Comparison of ENCODE assay signal across 15 cellular contexts in genomic region chr12:98419101-98419794, GRCh38.
DNase-seq lines count a peak whose midpoint lies in the region; ATAC-seq, FAIRE-seq and TF ChIP-seq lines count a peak whose summit lies in the region.
"Had no signal": no experiment of that assay in that cellular context is flagged by ENCODE, and none has a peak within 500 bp of the region (broad histone marks: within the 10 kb centered on the region; RNA-seq: fewer than 3 reads in every experiment).

No MANE protein-coding gene starts in this region.

- H3K27ac Mint-ChIP-seq in astrocyte (ENCODE audit: unreplicated experiment), result peak overlapping the region; percentile 93
- H3K27ac Mint-ChIP-seq in activated CD8-positive, alpha-beta memory T cell treated with anti-CD3 and anti-CD28 coated beads, Interleukin-2, amount 10 ng/mL, durations not matched to agents 7 days and 5 days, result no peak overlapping the region
- H3K27ac Mint-ChIP-seq: activated CD4-positive, alpha-beta T cell treated with anti-CD3 and anti-CD28 coated beads for 36 hours; CD4-positive, alpha-beta T cell; natural killer cell had no signal

- FAIRE-seq in astrocyte (lab: Jason Lieb, UNC), result no peak
- FAIRE-seq in keratinocyte (lab: Jason Lieb, UNC), result no peak
- FAIRE-seq in urothelium cell line (lab: Jason Lieb, UNC), result no peak

- H3K27me3 ChIP-seq in astrocyte (ENCODE audit: insufficient read depth, low read length), result no peaks in the 10 kb centered on the region
- H3K27me3 ChIP-seq in keratinocyte (ENCODE audit: control insufficient read depth, extremely low read depth, insufficient read depth, low read length), result no peaks in the 10 kb centered on the region
- H3K27me3 ChIP-seq in spleen (replicated peaks in 1 of 7), result no peaks in the 10 kb centered on the region
- H3K27me3 ChIP-seq: body of pancreas had no signal

- H3K4me3 ChIP-seq in astrocyte (ENCODE audit: insufficient read depth, low read depth, low read length) (peak overlapping the region; percentile 35), keratinocyte (ENCODE audit: control insufficient read depth in 2 of 3, extremely low read depth in 1 of 3, insufficient read depth in 2 of 3, low read depth in 1 of 3, low read length in 3 of 3) (peak overlapping the region in 1 of 3 experiments; percentile 7), spleen (no peak overlapping the region)
- H3K4me3 ChIP-seq: body of pancreas had no signal

- H3K4me3 Mint-ChIP-seq in astrocyte (ENCODE audit: unreplicated experiment), result no peak overlapping the region
- H3K4me3 Mint-ChIP-seq in activated CD8-positive, alpha-beta memory T cell treated with anti-CD3 and anti-CD28 coated beads, Interleukin-2, amount 10 ng/mL, durations not matched to agents 7 days and 5 days, result no peak overlapping the region
- H3K4me3 Mint-ChIP-seq: activated CD4-positive, alpha-beta T cell treated with anti-CD3 and anti-CD28 coated beads for 36 hours; CD4-positive, alpha-beta T cell; natural killer cell had no signal

- H3K9me3 Mint-ChIP-seq in astrocyte (ENCODE audit: unreplicated experiment), result no peaks in the 10 kb centered on the region
- H3K9me3 Mint-ChIP-seq in activated CD8-positive, alpha-beta memory T cell treated with anti-CD3 and anti-CD28 coated beads, Interleukin-2, amount 10 ng/mL, durations not matched to agents 7 days and 5 days (ENCODE audit: low read depth), result no peaks in the 10 kb centered on the region
- H3K9me3 Mint-ChIP-seq: CD4-positive, alpha-beta T cell; natural killer cell had no signal

- H4K20me1 ChIP-seq in astrocyte (ENCODE audit: insufficient read depth, low read length), result no peaks in the 10 kb centered on the region
- no peaks in the 10 kb centered on the region for H4K20me1 ChIP-seq in keratinocyte (ENCODE audit: control insufficient read depth, extremely low read depth, insufficient read depth, low read length)

- H3K4me1 ChIP-seq in astrocyte (ENCODE audit: insufficient read depth, low read length) (peaks cover 19% of the 10 kb centered on the region), keratinocyte (ENCODE audit: control insufficient read depth, extremely low read depth, insufficient read depth, low read length) (peaks cover 10% of the 10 kb centered on the region), spleen (peaks cover 4 to 29% (median 10%) of the 10 kb centered on the region in 6 donors)

- TF ChIP-seq POLR2A in spleen (IDR thresholded peaks at IDR 0.05), result no peak

- TF ChIP-seq CTCF in astrocyte (IDR thresholded peaks at IDR 0.05; ENCODE audit: insufficient read depth, low read depth, low read length) (no peak), keratinocyte (optimal IDR thresholded peaks at IDR 0.05 in 1 of 3, IDR thresholded peaks at IDR 0.05 in 1 of 3, conservative IDR thresholded peaks at IDR 0.05 in 1 of 3; ENCODE audit: extremely low read depth in 1 of 3, insufficient read depth in 2 of 3, low read length in 3 of 3) (no peak), spleen (IDR thresholded peaks at IDR 0.05 in 8 of 11, conservative IDR thresholded peaks at IDR 0.05 in 3 of 11) (no peak)

- H3K9ac ChIP-seq in astrocyte (ENCODE audit: low read length), result peak overlapping the region; percentile 29
- H3K9ac ChIP-seq in keratinocyte (ENCODE audit: control insufficient read depth, extremely low read depth, insufficient read depth, low read length), result no peak overlapping the region

- H3K4me1 Mint-ChIP-seq in astrocyte (ENCODE audit: low read depth, unreplicated experiment), result peaks cover 33% of the 10 kb centered on the region
- peaks cover 9% of the 10 kb centered on the region for H3K4me1 Mint-ChIP-seq in activated CD8-positive, alpha-beta memory T cell treated with anti-CD3 and anti-CD28 coated beads, Interleukin-2, amount 10 ng/mL, durations not matched to agents 7 days and 5 days
- H3K4me1 Mint-ChIP-seq: activated CD4-positive, alpha-beta T cell treated with anti-CD3 and anti-CD28 coated beads for 36 hours; natural killer cell had no signal

- intact Hi-C loops in spleen (cut with DNase I; ENCODE audit: low total_unique reads), result no loop called here

- no peaks in the 10 kb centered on the region for H3K9me1 ChIP-seq in keratinocyte (ENCODE audit: control insufficient read depth, extremely low read depth, insufficient read depth, low read length)

- dilution Hi-C loops in keratinocyte (cut with MboI; ENCODE audit: extremely low pct_ligation_motif_present, low sequenced_read_pairs), result no loop called here

- H3K9me3 ChIP-seq in astrocyte (ENCODE audit: insufficient read depth, low read depth, low read length) (no peaks in the 10 kb centered on the region), keratinocyte (ENCODE audit: control insufficient read depth, low read depth, low read length) (no peaks in the 10 kb centered on the region), spleen (no peaks in the 10 kb centered on the region)
- H3K9me3 ChIP-seq: body of pancreas had no signal

- H3K36me3 ChIP-seq in astrocyte (ENCODE audit: insufficient read depth, low read length) (no peaks in the 10 kb centered on the region), keratinocyte (ENCODE audit: control insufficient read depth in 2 of 2, extremely low read depth in 1 of 2, insufficient read depth in 2 of 2, low read length in 2 of 2) (no peaks in the 10 kb centered on the region), spleen (no peaks in the 10 kb centered on the region)

- DNase-seq in GM03348 (ENCODE audit: low spot score) (peak; percentile 21), astrocyte (ENCODE audit: low read depth) (no peak), keratinocyte (ENCODE audit: low read depth, low spot score) (no peak), spleen (no peak), urothelium cell line (ENCODE audit: low spot score) (no peak), DMS 273 (lab: John Stamatoyannopoulos, UW; ENCODE audit: unreplicated experiment) (no peak), H4 (ENCODE audit: low spot score) (no peak)
- no peak for DNase-seq in activated CD8-positive, alpha-beta memory T cell treated with anti-CD3 and anti-CD28 coated beads, Interleukin-2, amount 10 ng/mL, durations not matched to agents 7 days and 5 days
- DNase-seq: activated CD4-positive, alpha-beta T cell treated with anti-CD3 and anti-CD28 coated beads for 36 hours; activated T-cell treated with anti-CD3 and anti-CD28 coated beads, Interleukin-2, amount 50 U/mL, for 48 hours; CD4-positive, alpha-beta T cell; natural killer cell; NCI-H2171; stimulated activated CD8-positive, alpha-beta memory T cell treated with anti-CD3 and anti-CD28 coated beads, Interleukin-4, amount 100 ng/mL, for 48 hours had no signal

- CTCF ChIA-PET in activated CD8-positive, alpha-beta memory T cell treated with anti-CD3 and anti-CD28 coated beads, Interleukin-2, amount 10 ng/mL, durations not matched to agents 7 days and 5 days (lab: Charles Lee), result no interaction called here

- H3K27ac ChIP-seq in astrocyte (ENCODE audit: low read depth, low read length) (peak overlapping the region; percentile 17), keratinocyte (ENCODE audit: control insufficient read depth, insufficient read depth, low read length) (no peak overlapping the region), spleen (peak overlapping the region in 5 of 8 donors; percentile 0 to 64 (median 20))
- H3K27ac ChIP-seq: body of pancreas had no signal

- no peak for ATAC-seq in activated CD8-positive, alpha-beta memory T cell treated with anti-CD3 and anti-CD28 coated beads, Interleukin-2, amount 10 ng/mL, durations not matched to agents 7 days and 5 days
- ATAC-seq: activated CD4-positive, alpha-beta T cell treated with anti-CD3 and anti-CD28 coated beads for 36 hours; natural killer cell had no signal

- H3K4me2 ChIP-seq in astrocyte (ENCODE audit: low read length), result peak overlapping the region; percentile 81
- H3K4me2 ChIP-seq in keratinocyte (ENCODE audit: control insufficient read depth, extremely low read depth, insufficient read depth, low read depth, low read length), result peak overlapping the region; percentile 67

- no peaks in the 10 kb centered on the region for H3K36me3 Mint-ChIP-seq in astrocyte (ENCODE audit: low read depth, unreplicated experiment)
- no peaks in the 10 kb centered on the region for H3K36me3 Mint-ChIP-seq in activated CD8-positive, alpha-beta memory T cell treated with anti-CD3 and anti-CD28 coated beads, Interleukin-2, amount 10 ng/mL, durations not matched to agents 7 days and 5 days
- H3K36me3 Mint-ChIP-seq: natural killer cell had no signal

- H2AFZ ChIP-seq in astrocyte (ENCODE audit: low read depth, low read length) (no peak overlapping the region), keratinocyte (ENCODE audit: control insufficient read depth, low read length) (no peak overlapping the region)

- H3K27me3 Mint-ChIP-seq in astrocyte (ENCODE audit: low read depth, unreplicated experiment), result no peaks in the 10 kb centered on the region
- peaks cover 8% of the 10 kb centered on the region for H3K27me3 Mint-ChIP-seq in activated CD8-positive, alpha-beta memory T cell treated with anti-CD3 and anti-CD28 coated beads, Interleukin-2, amount 10 ng/mL, durations not matched to agents 7 days and 5 days

- no peaks in the 10 kb centered on the region for H3K79me2 ChIP-seq in astrocyte (ENCODE audit: insufficient read depth, low read length)
- H3K79me2 ChIP-seq in keratinocyte (ENCODE audit: control insufficient read depth, insufficient read depth, low read length), result no peaks in the 10 kb centered on the region

- 70 to 88% (median 79%) methylated on average over 8 of the region's 8 CpGs for WGBS in spleen, 5 donors
